14 cellular contexts compared by ENCODE assay signal in genomic region chr16:58124601-58124915, GRCh38. TPM values are rescaled to one million over a fixed set of nuclear protein-coding genes. Genes with fewer than 3 reads are reported as not detected.
DNase-seq lines count a peak whose midpoint lies in the region; ATAC-seq and TF ChIP-seq lines count a peak whose summit lies in the region.
"Had no signal": no experiment of that assay in that cellular context is flagged by ENCODE, and none has a peak within 500 bp of the region (broad histone marks: within the 10 kb centered on the region; RNA-seq: fewer than 3 reads in every experiment).

No MANE protein-coding gene starts in this region.

- H3K27ac Mint-ChIP-seq in neural crest cell (ENCODE audit: unreplicated experiment): no peak overlapping the region

- H3K27me3 Mint-ChIP-seq in neural crest cell (ENCODE audit: low read depth): no peaks in the 10 kb centered on the region

- peak; percentile 47 for DNase-seq in EL
- DNase-seq in RKO (ENCODE audit: low spot score): peak; percentile 61
- DNase-seq in epithelial cell of prostate (ENCODE audit: low read depth, low spot score): peak; percentile 18
- DNase-seq in neural crest cell (ENCODE audit: low read depth, low spot score): no peak
- DNase-seq in cerebellum (ENCODE audit: low spot score): no peak
- no peak for DNase-seq in D341Med (ENCODE audit: low spot score)
- DNase-seq: activated CD4-positive, alpha-beta T cell treated with anti-CD3 and anti-CD28 coated beads, Interleukin-2, amount 50 U/mL, for 1 hour; activated T-cell treated with anti-CD3 and anti-CD28 coated beads, Interleukin-2, amount 50 U/mL, for 48 hours; anterior cingulate cortex; NCI-H2029; NCI-H774; testis had no signal

- H3K4me3 Mint-ChIP-seq in neural crest cell: peak overlapping the region; percentile 29

- peak overlapping the region; percentile 61 for H3K27ac ChIP-seq in epithelial cell of prostate
- H3K27ac ChIP-seq: prostate gland had no signal

- ATAC-seq in GM18505 (IDR thresholded peaks at IDR 0.05; ENCODE audit: unreplicated experiment): no peak

- H3K36me3 Mint-ChIP-seq in neural crest cell (ENCODE audit: low read depth): peaks cover 3% of the 10 kb centered on the region

- peaks cover 3% of the 10 kb centered on the region for H3K9me3 Mint-ChIP-seq in neural crest cell

- no peak for TF ChIP-seq POLR2A in GM18505 (IDR thresholded peaks at IDR 0.05; ENCODE audit: borderline replicate concordance, extremely low read depth, insufficient read depth, insufficient read length)

- H3K4me1 Mint-ChIP-seq in neural crest cell: peaks cover 73% of the 10 kb centered on the region

- no peak for TF ChIP-seq CTCF in neural crest cell (conservative IDR thresholded peaks at IDR 0.05)

RNA-seq across cellular contexts. Expression of gene CFAP20, which starts 4.6 kb away (rescaled TPM):
- 72.1 and 73.1 TPM in 2 replicates for total RNA-seq in neural crest cell
- 61.4 TPM for total RNA-seq in cerebellum

Comparison
In these comparisons a context has a peak if more than half of its experiments do, and no peak if none do; other contexts are left out.
1. DNase-seq: peak in EL (single experiment), RKO (single experiment) and epithelial cell of prostate (single experiment); none in neural crest cell (single experiment), cerebellum (single experiment) and D341Med (single experiment).